ENCODE assay signal across 18 cellular contexts in genomic region chr1:246068619-246069509, GRCh38.
DNase-seq lines count a peak whose midpoint lies in the region; ATAC-seq, FAIRE-seq and TF ChIP-seq lines count a peak whose summit lies in the region.
"Had no signal": no experiment of that assay in that cellular context is flagged by ENCODE, and none has a peak within 500 bp of the region (broad histone marks: within the 10 kb centered on the region; RNA-seq: fewer than 3 reads in every experiment).

No MANE protein-coding gene starts in this region.

- no peak for TF ChIP-seq POLR2A in K562 (conservative IDR thresholded peaks at IDR 0.05)

- no peak for TF ChIP-seq RAD21 in K562 (CRISPR knock-in tag; conservative IDR thresholded peaks at IDR 0.05 in 1 of 2, IDR thresholded peaks at IDR 0.05 in 1 of 2)

- H3K4me3 Mint-ChIP-seq in natural killer cell = peak overlapping the region; percentile 2
- H3K4me3 Mint-ChIP-seq in natural killer cell treated with Interleukin-12 subunit alpha and Interleukin-12 subunit beta and Interleukin-15 and Interleukin-18, amount 100 ng/mL, for 72 hours = no peak overlapping the region
- H3K4me3 Mint-ChIP-seq in immature natural killer cell = peak overlapping the region in 2 of 5 donors; percentile 66 to 87
- H3K4me3 Mint-ChIP-seq: B cell; CD4-positive, alpha-beta T cell; H9 had no signal

- no peak for ATAC-seq in natural killer cell
- ATAC-seq in natural killer cell treated with Interleukin-12 subunit alpha and Interleukin-12 subunit beta and Interleukin-15 and Interleukin-18, amount 100 ng/mL, for 72 hours = no peak
- ATAC-seq in K562 = peak; percentile 96
- no peak for ATAC-seq in GM21576 (IDR thresholded peaks at IDR 0.05; ENCODE audit: unreplicated experiment)

- no peak overlapping the region for H3K4me3 ChIP-seq in K562

- TF ChIP-seq EP300 in K562 (IDR thresholded peaks at IDR 0.05; ENCODE audit: low read length) = peak; percentile 65; the same call in 1 of the 2 replicates

- H3K9ac ChIP-seq in K562 (ENCODE audit: insufficient read depth in 1 of 2, low read depth in 2 of 2, low read length in 2 of 2) = no peak overlapping the region

- BruUV-seq in K562 (replicated peaks; lab: Mats Ljungman, UMichigan) = no TSS peak

- no peaks in the 10 kb centered on the region for H3K9me1 ChIP-seq in K562 (ENCODE audit: control insufficient read depth, insufficient read depth, low read length)

- no peaks in the 10 kb centered on the region for H3K9me3 ChIP-seq in K562 (replicated peaks; ENCODE audit: control insufficient read depth, insufficient read depth, low read depth, low read length)

- no peak overlapping the region for H3K27ac ChIP-seq in K562 (ENCODE audit: extremely low read depth, low read depth, low read length)

- intact Hi-C loops in natural killer cell (cut with micrococcal nuclease) = no loop called here
- intact Hi-C loops in K562 (cut with micrococcal nuclease) = no loop called here

- peak; percentile 37 for FAIRE-seq in K562 (lab: Jason Lieb, UNC)

- H2AFZ ChIP-seq in K562 (ENCODE audit: low read depth, low read length) = no peak overlapping the region

- TF ChIP-seq CTCF in natural killer cell (IDR thresholded peaks at IDR 0.05) (no peak), K562 (IDR thresholded peaks at IDR 0.05 in 2 of 3, conservative IDR thresholded peaks at IDR 0.05 in 1 of 3; ENCODE audit: insufficient read depth in 2 of 3, low read depth in 1 of 3, low read length in 3 of 3) (no peak)

- no peaks in the 10 kb centered on the region for H3K27me3 ChIP-seq in K562 (ENCODE audit: control insufficient read depth in 2 of 2, insufficient read depth in 2 of 2, low read length in 2 of 2)

- POLR2A ChIA-PET in K562 (lab: Yijun Ruan, JAX) = interaction anchor here (0.9 to 1.3 kb wide), 2 partner anchors 9 to 83 kb away, joined by 3 to 4 read pairs; no protein-coding TSS in a partner anchor

- H3K4me2 ChIP-seq in K562 (ENCODE audit: insufficient read depth, low read length) = no peak overlapping the region

- H3K27me3 Mint-ChIP-seq in natural killer cell (ENCODE audit: low read depth in 2 of 2) = no peaks in the 10 kb centered on the region
- no peaks in the 10 kb centered on the region for H3K27me3 Mint-ChIP-seq in natural killer cell treated with Interleukin-12 subunit alpha and Interleukin-12 subunit beta and Interleukin-15 and Interleukin-18, amount 100 ng/mL, for 72 hours
- peaks cover 0 to 4% (median 0%) of the 10 kb centered on the region in 3 donors for H3K27me3 Mint-ChIP-seq in immature natural killer cell (ENCODE audit: low read depth in 3 of 3)
- H3K27me3 Mint-ChIP-seq: B cell; CD4-positive, alpha-beta T cell had no signal

- H3K36me3 ChIP-seq in K562 (ENCODE audit: control insufficient read depth, insufficient read depth, low read length) = no peaks in the 10 kb centered on the region; the same call in 2 of the 3 replicates

- H4K20me1 ChIP-seq in K562 (replicated peaks; ENCODE audit: control insufficient read depth, insufficient read depth, low read length) = no peaks in the 10 kb centered on the region

- 23% methylated on average over 7 of the region's 7 CpGs for WGBS in K562 (ENCODE audit: insufficient coverage, low coverage, missing lambda C conversion rate)

- CTCF ChIA-PET in K562 (lab: Yijun Ruan, JAX; ENCODE audit: low intra/inter-chr PET ratio) = no interaction called here

- H3K4me1 ChIP-seq in K562 (replicated peaks in 1 of 2; ENCODE audit: control insufficient read depth in 2 of 2, insufficient read depth in 2 of 2, low read length in 2 of 2) = peaks cover 4 to 30% of the 10 kb centered on the region in 2 experiments; a peak in 4 of 5 replicates

- no peak for DNase-seq in natural killer cell
- DNase-seq in natural killer cell treated with Interleukin-12 subunit alpha and Interleukin-12 subunit beta and Interleukin-15 and Interleukin-18, amount 100 ng/mL, for 72 hours (ENCODE audit: low spot score) = no peak
- DNase-seq in K562 (ENCODE audit: extremely low read depth in 1 of 4, low spot score in 3 of 4) = peak; percentile 64 to 78 (median 72)
- DNase-seq in immature natural killer cell = no peak
- no peak for DNase-seq in hypothalamus (lab: John Stamatoyannopoulos, UW)
- DNase-seq in NCI-H1092 (lab: John Stamatoyannopoulos, UW) = no peak
- no peak for DNase-seq in NCI-H69 (lab: John Stamatoyannopoulos, UW)
- DNase-seq: CD4-positive, alpha-beta T cell; H9; KG1; NCI-H1092 treated with DMSO at 0.1 percent for 48 hours; NCI-H146; NCI-H2029 treated with DMSO at 0.1 percent for 48 hours; NCI-H446 treated with DMSO at 0.1 percent for 48 hours; NK-92 treated with Interleukin-12 subunit alpha and Interleukin-12 subunit beta, amount 100 ng/mL, for 24 hours; Right ventricle myocardium superior had no signal

- H3K9me3 Mint-ChIP-seq in natural killer cell (no peaks in the 10 kb centered on the region), immature natural killer cell (no peaks in the 10 kb centered on the region)
- H3K9me3 Mint-ChIP-seq in natural killer cell treated with Interleukin-12 subunit alpha and Interleukin-12 subunit beta and Interleukin-15 and Interleukin-18, amount 100 ng/mL, for 72 hours = no peaks in the 10 kb centered on the region
- H3K9me3 Mint-ChIP-seq: CD4-positive, alpha-beta T cell; H9 had no signal

- H3K27ac Mint-ChIP-seq in natural killer cell (peak overlapping the region; percentile 32 to 63), immature natural killer cell (peak overlapping the region in 5 of 6 donors; percentile 21 to 85 (median 75))
- no peak overlapping the region for H3K27ac Mint-ChIP-seq in natural killer cell treated with Interleukin-12 subunit alpha and Interleukin-12 subunit beta and Interleukin-15 and Interleukin-18, amount 100 ng/mL, for 72 hours
- H3K27ac Mint-ChIP-seq: B cell; CD4-positive, alpha-beta T cell; H9 had no signal

- peaks cover 22 to 24% of the 10 kb centered on the region in 2 donors for H3K4me1 Mint-ChIP-seq in natural killer cell
- H3K4me1 Mint-ChIP-seq in natural killer cell treated with Interleukin-12 subunit alpha and Interleukin-12 subunit beta and Interleukin-15 and Interleukin-18, amount 100 ng/mL, for 72 hours (ENCODE audit: low read depth in 2 of 2) = peaks cover 15 to 22% of the 10 kb centered on the region in 2 donors
- H3K4me1 Mint-ChIP-seq in immature natural killer cell = peaks cover 19 to 27% of the 10 kb centered on the region in 2 donors

- in situ Hi-C loops in K562 (cut with MboI) = no loop called here

- H3K36me3 Mint-ChIP-seq in natural killer cell = no peaks in the 10 kb centered on the region
- no peaks in the 10 kb centered on the region for H3K36me3 Mint-ChIP-seq in natural killer cell treated with Interleukin-12 subunit alpha and Interleukin-12 subunit beta and Interleukin-15 and Interleukin-18, amount 100 ng/mL, for 72 hours
- H3K36me3 Mint-ChIP-seq in immature natural killer cell = peaks cover 0 to 3% (median 0%) of the 10 kb centered on the region in 3 donors

- peaks cover 4% of the 10 kb centered on the region; the same call in 2 of the 3 replicates for H3K79me2 ChIP-seq in K562 (ENCODE audit: control insufficient read depth, insufficient read depth, low read length)

TF ChIP-seq in K562, 482 proteins besides CTCF, POLR2A, EP300 and RAD21 (continues in another document):
- TF ChIP-seq EGR1 (conservative IDR thresholded peaks at IDR 0.05) (peak; percentile 95), ZNF263 (CRISPR knock-in tag; IDR thresholded peaks at IDR 0.05; ENCODE audit: borderline replicate concordance) (no peak), CBX8 (IDR thresholded peaks at IDR 0.05; ENCODE audit: borderline replicate concordance, extremely low read depth, low read depth, low read length, poor library complexity, severe bottlenecking) (no peak), FOSL1 (tag; conservative IDR thresholded peaks at IDR 0.05) (peak; percentile 69), HDAC1 (IDR thresholded peaks at IDR 0.05) (peak in 1 of 2 experiments; percentile 39; a peak in 2 of 4 replicates), GATAD2A (IDR thresholded peaks at IDR 0.05) (no peak), RBM39 (optimal IDR thresholded peaks at IDR 0.05; ENCODE audit: low read depth, low read length) (no peak), ATF3 (IDR thresholded peaks at IDR 0.05) (no peak; the same call in 1 of the 2 replicates), ATF3 (CRISPR knock-in tag; conservative IDR thresholded peaks at IDR 0.05) (no peak), CEBPB (tag; IDR thresholded peaks at IDR 0.05) (peak; percentile 64), NFE2 (IDR thresholded peaks at IDR 0.05; ENCODE audit: low read depth) (peak; percentile 38; the same call in 1 of the 2 replicates)
- TF ChIP-seq, protein P1, sequence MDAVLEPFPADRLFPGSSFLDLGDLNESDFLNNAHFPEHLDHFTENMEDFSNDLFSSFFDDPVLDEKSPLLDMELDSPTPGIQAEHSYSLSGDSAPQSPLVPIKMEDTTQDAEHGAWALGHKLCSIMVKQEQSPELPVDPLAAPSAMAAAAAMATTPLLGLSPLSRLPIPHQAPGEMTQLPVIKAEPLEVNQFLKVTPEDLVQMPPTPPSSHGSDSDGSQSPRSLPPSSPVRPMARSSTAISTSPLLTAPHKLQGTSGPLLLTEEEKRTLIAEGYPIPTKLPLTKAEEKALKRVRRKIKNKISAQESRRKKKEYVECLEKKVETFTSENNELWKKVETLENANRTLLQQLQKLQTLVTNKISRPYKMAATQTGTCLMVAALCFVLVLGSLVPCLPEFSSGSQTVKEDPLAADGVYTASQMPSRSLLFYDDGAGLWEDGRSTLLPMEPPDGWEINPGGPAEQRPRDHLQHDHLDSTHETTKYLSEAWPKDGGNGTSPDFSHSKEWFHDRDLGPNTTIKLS (IDR thresholded peaks at IDR 0.05; ENCODE audit: borderline replicate concordance, low read depth) = no peak
- TF ChIP-seq, protein P2, sequence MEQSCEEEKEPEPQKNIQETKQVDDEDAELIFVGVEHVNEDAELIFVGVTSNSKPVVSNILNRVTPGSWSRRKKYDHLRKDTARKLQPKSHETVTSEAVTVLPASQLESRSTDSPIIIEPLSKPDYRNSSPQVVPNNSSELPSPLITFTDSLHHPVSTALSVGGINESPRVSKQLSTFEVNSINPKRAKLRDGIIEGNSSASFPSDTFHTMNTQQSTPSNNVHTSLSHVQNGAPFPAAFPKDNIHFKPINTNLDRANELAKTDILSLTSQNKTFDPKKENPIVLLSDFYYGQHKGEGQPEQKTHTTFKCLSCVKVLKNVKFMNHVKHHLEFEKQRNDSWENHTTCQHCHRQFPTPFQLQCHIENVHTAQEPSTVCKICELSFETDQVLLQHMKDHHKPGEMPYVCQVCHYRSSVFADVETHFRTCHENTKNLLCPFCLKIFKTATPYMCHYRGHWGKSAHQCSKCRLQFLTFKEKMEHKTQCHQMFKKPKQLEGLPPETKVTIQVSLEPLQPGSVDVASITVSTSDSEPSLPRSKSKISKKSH (CRISPR knock-in tag; IDR thresholded peaks at IDR 0.05) = no peak

Comparison
In these comparisons a context has a peak if more than half of its experiments do, and no peak if none do; other contexts are left out.
1. H3K27ac Mint-ChIP-seq: peak in natural killer cell (2 of 2) and immature natural killer cell (5 of 6); none in natural killer cell treated with Interleukin-12 subunit alpha and Interleukin-12 subunit beta and Interleukin-15 and Interleukin-18, amount 100 ng/mL, for 72 hours (0 of 2).
2. DNase-seq: peak in K562 (4 of 4); none in natural killer cell (single experiment), natural killer cell treated with Interleukin-12 subunit alpha and Interleukin-12 subunit beta and Interleukin-15 and Interleukin-18, amount 100 ng/mL, for 72 hours (single experiment), immature natural killer cell (0 of 3), hypothalamus (0 of 51), NCI-H1092 (single experiment) and NCI-H69 (single experiment).